ENCODE assay signal across 25 cellular contexts in the genomic region with DNA sequence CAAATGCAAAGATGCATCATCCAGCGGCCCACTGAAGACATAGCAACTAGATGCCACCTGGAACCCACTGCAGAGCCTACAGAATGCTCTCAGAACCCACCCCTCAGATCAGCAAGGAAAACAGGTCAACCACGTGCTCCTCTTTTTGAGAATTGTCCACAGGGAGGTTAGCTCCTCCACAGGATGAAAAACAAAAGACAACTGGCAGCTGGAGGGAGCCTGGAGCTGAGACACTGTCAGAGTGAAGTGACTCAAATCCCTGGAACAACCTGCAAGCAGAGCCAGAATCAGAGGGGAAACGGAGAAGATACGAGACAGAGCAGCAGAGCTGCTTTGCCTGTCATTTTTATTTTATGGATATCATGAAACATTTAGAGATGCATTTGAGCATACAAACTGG.
DNase-seq lines count a peak whose midpoint lies in the region; ATAC-seq, FAIRE-seq and TF ChIP-seq lines count a peak whose summit lies in the region.
"Had no signal": no experiment of that assay in that cellular context is flagged by ENCODE, and none has a peak within 500 bp of the region (broad histone marks: within the 10 kb centered on the region; RNA-seq: fewer than 3 reads in every experiment).

No MANE protein-coding gene starts in this region.

- TF ChIP-seq POLR2A in HepG2 (IDR thresholded peaks at IDR 0.05; ENCODE audit: insufficient read depth in 1 of 2, low read depth in 2 of 2, low read length in 2 of 2) = no peak

- no peak overlapping the region for H3K27ac ChIP-seq in HepG2 (ENCODE audit: extremely low read length, insufficient read depth, low read length)
- H3K27ac ChIP-seq: 22Rv1; BLaER1 treated with 17β-estradiol and CSF1 and Interleukin-3, amounts not matched to agents 10 nM and 100 nM had no signal

- H3K27ac Mint-ChIP-seq in chondrocyte (ENCODE audit: unreplicated experiment) = no peak overlapping the region
- H3K27ac Mint-ChIP-seq: CD4-positive, alpha-beta memory T cell had no signal

- H3K4me2 ChIP-seq in HepG2 (ENCODE audit: low read depth, low read length) = no peak overlapping the region
- H3K4me2 ChIP-seq: BLaER1 treated with 17β-estradiol and CSF1 and Interleukin-3, amounts not matched to agents 10 nM and 100 nM had no signal

- in situ Hi-C loops in HepG2 (cut with HindIII; ENCODE audit: extremely low pct_ligation_motif_present, low pct_unique_long_range_greater_than_20kb) = no loop called here

- 7% methylated on average over 4 of the region's 4 CpGs for WGBS in HepG2 (ENCODE audit: low lambda C conversion rate)

- TF ChIP-seq EP300 in HepG2 (IDR thresholded peaks at IDR 0.05; ENCODE audit: low read depth in 2 of 2, low read length in 2 of 2) (no peak), HepG2 (CRISPR knock-in tag; IDR thresholded peaks at IDR 0.05; ENCODE audit: borderline replicate concordance) (no peak)

- H3K9me3 Mint-ChIP-seq in chondrocyte (ENCODE audit: low read depth) = no peaks in the 10 kb centered on the region

- H3K9me3 ChIP-seq in HepG2 (ENCODE audit: low read length) = no peaks in the 10 kb centered on the region
- H3K9me3 ChIP-seq: BLaER1 treated with 17β-estradiol and CSF1 and Interleukin-3, amounts not matched to agents 10 nM and 100 nM; MG63 had no signal

- no peaks in the 10 kb centered on the region for H3K79me2 ChIP-seq in HepG2 (ENCODE audit: insufficient read depth, low read length)

- no TSS peak for BruUV-seq in HepG2 (replicated peaks; lab: Mats Ljungman, UMichigan)

- intact Hi-C loops in HepG2 (cut with micrococcal nuclease; ENCODE audit: unreplicated experiment) = no loop called here

- peaks cover 6% of the 10 kb centered on the region for H3K4me1 Mint-ChIP-seq in chondrocyte (ENCODE audit: low read depth)
- H3K4me1 Mint-ChIP-seq: CD4-positive, alpha-beta memory T cell had no signal

- no peak overlapping the region for H3K4me3 ChIP-seq in HepG2 (replicated peaks in 1 of 3; ENCODE audit: insufficient read depth in 1 of 3, low read depth in 2 of 3, low read length in 3 of 3)
- H3K4me3 ChIP-seq: BLaER1 treated with 17β-estradiol and CSF1 and Interleukin-3, amounts not matched to agents 10 nM and 100 nM; MG63 had no signal

- no peaks in the 10 kb centered on the region for H3K27me3 ChIP-seq in HepG2 (ENCODE audit: control insufficient read depth in 1 of 2, insufficient read depth in 2 of 2, low read length in 2 of 2)
- H3K27me3 ChIP-seq: BLaER1 treated with 17β-estradiol and CSF1 and Interleukin-3, amounts not matched to agents 10 nM and 100 nM had no signal

- H3K4me3 Mint-ChIP-seq in chondrocyte (ENCODE audit: unreplicated experiment) = no peak overlapping the region
- H3K4me3 Mint-ChIP-seq: CD4-positive, alpha-beta memory T cell had no signal

- no peaks in the 10 kb centered on the region for H3K36me3 Mint-ChIP-seq in chondrocyte (ENCODE audit: low read depth)
- H3K36me3 Mint-ChIP-seq: CD4-positive, alpha-beta memory T cell had no signal

- no peak for TF ChIP-seq RAD21 in HepG2 (CRISPR knock-in tag; IDR thresholded peaks at IDR 0.05)

- no peaks in the 10 kb centered on the region for H3K36me3 ChIP-seq in HepG2 (replicated peaks in 1 of 2; ENCODE audit: control insufficient read depth in 1 of 2, insufficient read depth in 2 of 2, low read length in 2 of 2)
- H3K36me3 ChIP-seq: BLaER1 treated with 17β-estradiol and CSF1 and Interleukin-3, amounts not matched to agents 10 nM and 100 nM; MG63 had no signal

- H2AFZ ChIP-seq in HepG2 (ENCODE audit: low read length) = no peak overlapping the region

- ATAC-seq in HepG2 = no peak
- ATAC-seq in GM18907 (IDR thresholded peaks at IDR 0.05; ENCODE audit: unreplicated experiment) = no peak
- ATAC-seq: Panc1, SK-N-SH treated with all-trans-retinoic acid at 6 μM for 48 hours had no signal

- CTCF ChIA-PET in HepG2 (lab: Yijun Ruan, JAX; ENCODE audit: low intra/inter-chr PET ratio, low total read pairs) = no interaction called here

- DNase-seq in NCI-H146 (lab: John Stamatoyannopoulos, UW) = peak; percentile 8
- DNase-seq in NCI-H146 treated with DMSO at 0.1 percent for 48 hours (lab: John Stamatoyannopoulos, UW; ENCODE audit: unreplicated experiment) = no peak
- DNase-seq in NCI-H69 (lab: John Stamatoyannopoulos, UW) = peak; percentile 58
- peak; percentile 7 for DNase-seq in iPS DF 19.7 (ENCODE audit: low read depth, low spot score)
- DNase-seq in GDM1 (lab: John Stamatoyannopoulos, UW) = no peak
- no peak for DNase-seq in HepG2 (ENCODE audit: low spot score)
- DNase-seq in chondrocyte (ENCODE audit: low spot score) = no peak
- DNase-seq: ACHN; CD4-positive, alpha-beta memory T cell; DND-41; GOT3; Kasumi-1; MG63; NCI-H1048; NCI-H1417 treated with DMSO at 0.1 percent for 48 hours; NCI-H1930; NCI-H510A; NCI-H82; SIG-M5 had no signal

- POLR2A ChIA-PET in HepG2 (lab: Yijun Ruan, JAX) = no interaction called here

- no peaks in the 10 kb centered on the region for H4K20me1 ChIP-seq in HepG2 (ENCODE audit: insufficient read depth, low read length)
- H4K20me1 ChIP-seq: BLaER1 treated with 17β-estradiol and CSF1 and Interleukin-3, amounts not matched to agents 10 nM and 100 nM had no signal

- H3K27me3 Mint-ChIP-seq in chondrocyte (ENCODE audit: low read depth) = peaks cover 28% of the 10 kb centered on the region
- H3K27me3 Mint-ChIP-seq: CD4-positive, alpha-beta memory T cell had no signal

- no peak for FAIRE-seq in HepG2 (lab: Jason Lieb, UNC)
- FAIRE-seq: GM12892 had no signal

- no peaks in the 10 kb centered on the region for H3K4me1 ChIP-seq in HepG2 (ENCODE audit: insufficient read depth, low read length)

- no peak for TF ChIP-seq CTCF in HepG2 (CRISPR knock-in tag; IDR thresholded peaks at IDR 0.05)
- no peak for TF ChIP-seq CTCF in chondrocyte (IDR thresholded peaks at IDR 0.05)

- no peak overlapping the region for H3K9ac ChIP-seq in HepG2 (ENCODE audit: insufficient read depth, low read depth, low read length)
- H3K9ac ChIP-seq: BLaER1 treated with 17β-estradiol and CSF1 and Interleukin-3, amounts not matched to agents 10 nM and 100 nM had no signal

TF ChIP-seq in HepG2, 621 proteins besides CTCF, POLR2A, EP300 and RAD21 (continues in another document):
- no peak for TF ChIP-seq SNRNP70 (IDR thresholded peaks at IDR 0.05; ENCODE audit: low read depth, low read length)
- no peak for TF ChIP-seq ZNF678 (CRISPR knock-in tag; IDR thresholded peaks at IDR 0.05)
- no peak for TF ChIP-seq TSC22D2 (CRISPR knock-in tag; IDR thresholded peaks at IDR 0.05; ENCODE audit: borderline replicate concordance)
- TF ChIP-seq MIER2 (CRISPR knock-in tag; IDR thresholded peaks at IDR 0.05) = no peak
- TF ChIP-seq CREM (IDR thresholded peaks at IDR 0.05) = no peak
- TF ChIP-seq CREM (CRISPR knock-in tag; IDR thresholded peaks at IDR 0.05) = no peak
- TF ChIP-seq, protein P1, sequence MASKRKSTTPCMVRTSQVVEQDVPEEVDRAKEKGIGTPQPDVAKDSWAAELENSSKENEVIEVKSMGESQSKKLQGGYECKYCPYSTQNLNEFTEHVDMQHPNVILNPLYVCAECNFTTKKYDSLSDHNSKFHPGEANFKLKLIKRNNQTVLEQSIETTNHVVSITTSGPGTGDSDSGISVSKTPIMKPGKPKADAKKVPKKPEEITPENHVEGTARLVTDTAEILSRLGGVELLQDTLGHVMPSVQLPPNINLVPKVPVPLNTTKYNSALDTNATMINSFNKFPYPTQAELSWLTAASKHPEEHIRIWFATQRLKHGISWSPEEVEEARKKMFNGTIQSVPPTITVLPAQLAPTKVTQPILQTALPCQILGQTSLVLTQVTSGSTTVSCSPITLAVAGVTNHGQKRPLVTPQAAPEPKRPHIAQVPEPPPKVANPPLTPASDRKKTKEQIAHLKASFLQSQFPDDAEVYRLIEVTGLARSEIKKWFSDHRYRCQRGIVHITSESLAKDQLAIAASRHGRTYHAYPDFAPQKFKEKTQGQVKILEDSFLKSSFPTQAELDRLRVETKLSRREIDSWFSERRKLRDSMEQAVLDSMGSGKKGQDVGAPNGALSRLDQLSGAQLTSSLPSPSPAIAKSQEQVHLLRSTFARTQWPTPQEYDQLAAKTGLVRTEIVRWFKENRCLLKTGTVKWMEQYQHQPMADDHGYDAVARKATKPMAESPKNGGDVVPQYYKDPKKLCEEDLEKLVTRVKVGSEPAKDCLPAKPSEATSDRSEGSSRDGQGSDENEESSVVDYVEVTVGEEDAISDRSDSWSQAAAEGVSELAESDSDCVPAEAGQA (IDR thresholded peaks at IDR 0.05; ENCODE audit: low read depth) = no peak
- TF ChIP-seq, protein P1 (CRISPR knock-in tag; IDR thresholded peaks at IDR 0.05; ENCODE audit: borderline replicate concordance) = no peak
- TF ChIP-seq NPAS2 (CRISPR knock-in tag; IDR thresholded peaks at IDR 0.05; ENCODE audit: borderline replicate concordance) = no peak
- TF ChIP-seq, protein P2, sequence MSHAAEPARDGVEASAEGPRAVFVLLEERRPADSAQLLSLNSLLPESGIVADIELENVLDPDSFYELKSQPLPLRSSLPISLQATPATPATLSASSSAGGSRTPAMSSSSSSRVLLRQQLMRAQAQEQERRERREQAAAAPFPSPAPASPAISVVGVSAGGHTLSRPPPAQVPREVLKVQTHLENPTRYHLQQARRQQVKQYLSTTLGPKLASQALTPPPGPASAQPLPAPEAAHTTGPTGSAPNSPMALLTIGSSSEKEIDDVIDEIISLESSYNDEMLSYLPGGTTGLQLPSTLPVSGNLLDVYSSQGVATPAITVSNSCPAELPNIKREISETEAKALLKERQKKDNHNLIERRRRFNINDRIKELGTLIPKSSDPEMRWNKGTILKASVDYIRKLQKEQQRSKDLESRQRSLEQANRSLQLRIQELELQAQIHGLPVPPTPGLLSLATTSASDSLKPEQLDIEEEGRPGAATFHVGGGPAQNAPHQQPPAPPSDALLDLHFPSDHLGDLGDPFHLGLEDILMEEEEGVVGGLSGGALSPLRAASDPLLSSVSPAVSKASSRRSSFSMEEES (CRISPR knock-in tag; IDR thresholded peaks at IDR 0.05) = no peak

Comparison
In these comparisons a context has a peak if more than half of its experiments do, and no peak if none do; other contexts are left out.
1. DNase-seq: peak in NCI-H146 (single experiment), NCI-H69 (single experiment) and iPS DF 19.7 (single experiment); none in NCI-H146 treated with DMSO at 0.1 percent for 48 hours (single experiment), GDM1 (single experiment), HepG2 (single experiment) and chondrocyte (single experiment).